Comparison of ENCODE assay signal across 24 cellular contexts in the genomic region with DNA sequence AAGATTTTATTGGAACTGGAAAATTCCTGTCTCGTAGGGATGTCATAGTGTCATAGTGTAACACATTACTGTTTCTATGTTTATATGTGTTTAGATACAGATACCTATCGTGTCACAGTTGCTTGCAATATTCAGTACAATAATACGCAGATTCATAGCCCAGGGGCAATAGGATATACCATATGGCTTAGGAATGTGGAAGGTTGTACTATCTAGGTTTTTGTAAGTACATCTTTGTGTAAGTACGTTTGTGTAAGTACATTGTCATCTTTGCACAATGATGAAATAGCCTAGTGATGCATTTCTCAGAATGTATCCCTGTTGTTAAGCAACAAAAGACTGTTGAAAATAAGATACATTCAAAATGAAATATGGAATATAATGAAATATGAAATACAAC.
"Had no signal": no experiment of that assay in that cellular context is flagged by ENCODE, and none has a peak within 500 bp of the region (broad histone marks: within the 10 kb centered on the region; RNA-seq: fewer than 3 reads in every experiment).

No MANE protein-coding gene starts in this region.

- H3K27ac ChIP-seq: PC-9 had no signal

- DNase-seq: activated B cell treated with CpG ODN at 0.5 μM for 24 hours; activated CD4-positive, alpha-beta T cell treated with anti-CD3 and anti-CD28 coated beads for 1 hour; activated CD4-positive, alpha-beta T cell treated with anti-CD3 and anti-CD28 coated beads, Interleukin-2, amount 10 ng/mL, durations not matched to agents 24 days and 14 days; activated CD4-positive, alpha-beta T cell treated with anti-CD3 and anti-CD28 coated beads, Interleukin-2, amount 50 U/mL, for 48 hours; activated CD8-positive, alpha-beta memory T cell treated with anti-CD3 and anti-CD28 coated beads, Interleukin-2, amount 10 ng/mL, durations not matched to agents 7 days and 5 days; activated effector memory CD4-positive, alpha-beta T cell treated with anti-CD3 and anti-CD28 coated beads, Interleukin-2, amount 50 U/mL, for 16 hours; activated naive CD4-positive, alpha-beta T cell treated with Interleukin-2 at 50 U/mL for 16 hours; activated naive CD8-positive, alpha-beta T cell treated with anti-CD3 and anti-CD28 coated beads, Interleukin-2, amount 50 U/mL, for 24 hours; activated T-cell treated with anti-CD3 and anti-CD28 coated beads, Interleukin-2, amount 50 U/mL, for 4 hours; amygdala; central memory CD4-positive, alpha-beta T cell; Karpas-422; NCI-H1048; NCI-H1417 treated with DMSO at 0.1 percent for 48 hours; NCI-H1694; NCI-H2029; NCI-H2107; NCI-H524; PC-9; SIG-M5; T-cell; T-helper 2 cell; T1000 had no signal

- H3K4me3 ChIP-seq: PC-9 had no signal

- ATAC-seq: activated CD8-positive, alpha-beta memory T cell treated with anti-CD3 and anti-CD28 coated beads, Interleukin-2, amount 10 ng/mL, durations not matched to agents 7 days and 5 days; activated naive CD4-positive, alpha-beta T cell treated with anti-CD3 and anti-CD28 coated beads, Interleukin-2, amount 50 U/mL, for 72 hours; activated naive CD8-positive, alpha-beta T cell treated with anti-CD3 and anti-CD28 coated beads, Interleukin-2, amount 50 U/mL, for 24 hours; activated T-cell treated with anti-CD3 and anti-CD28 coated beads, Interleukin-2, amount 50 U/mL, for 4 hours; T-cell had no signal
